ENCODE assay signal across 13 cellular contexts in the genomic region with DNA sequence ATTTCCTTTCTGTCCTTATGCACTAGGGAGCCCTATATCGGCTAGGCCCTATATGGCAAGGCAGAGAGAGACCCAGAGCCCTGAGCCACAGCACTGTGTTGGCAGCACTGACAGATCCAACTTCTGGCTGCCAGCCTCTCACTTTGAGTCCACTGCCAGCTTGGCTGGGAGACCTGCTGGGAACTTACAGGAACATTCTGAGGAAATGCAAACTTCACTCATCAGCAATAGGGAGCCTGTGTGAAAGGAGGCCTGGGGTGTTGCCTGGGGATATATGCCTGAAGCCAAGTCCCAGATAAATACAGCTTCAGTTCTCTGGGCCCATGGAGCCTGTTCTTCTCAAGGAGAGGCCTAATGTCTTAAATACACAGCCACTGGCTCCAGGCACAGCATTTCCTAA.
DNase-seq lines count a peak whose midpoint lies in the region; ATAC-seq and TF ChIP-seq lines count a peak whose summit lies in the region.
"Had no signal": no experiment of that assay in that cellular context is flagged by ENCODE, and none has a peak within 500 bp of the region (broad histone marks: within the 10 kb centered on the region; RNA-seq: fewer than 3 reads in every experiment).

No MANE protein-coding gene starts in this region.

- TF ChIP-seq POLR2A in transverse colon (IDR thresholded peaks at IDR 0.05), result no peak

- no peak overlapping the region for H2BK5ac ChIP-seq in neuronal stem cell (ENCODE audit: low read length)

- H3K14ac ChIP-seq in neuronal stem cell (ENCODE audit: low read length), result no peak overlapping the region

- H3K4me3 ChIP-seq in neuronal stem cell (ENCODE audit: low read length in 2 of 2), result no peak overlapping the region
- no peak overlapping the region for H3K4me3 ChIP-seq in transverse colon

- H2BK15ac ChIP-seq in neuronal stem cell (ENCODE audit: low read length), result no peak overlapping the region

- no peaks in the 10 kb centered on the region for H3K79me1 ChIP-seq in neuronal stem cell (ENCODE audit: low read depth, low read length)

- H3K4me1 Mint-ChIP-seq in WTC11, result peaks cover 9% of the 10 kb centered on the region; the same call in 1 of the 2 replicates
- H3K4me1 Mint-ChIP-seq: CD4-positive, CD25-positive, alpha-beta regulatory T cell had no signal

- TF ChIP-seq EP300 in transverse colon (IDR thresholded peaks at IDR 0.05; ENCODE audit: low read depth), result no peak

- no peaks in the 10 kb centered on the region for H3K36me3 ChIP-seq in neuronal stem cell (replicated peaks in 1 of 2; ENCODE audit: control insufficient read depth in 2 of 2, insufficient read depth in 2 of 2, low read length in 2 of 2)
- H3K36me3 ChIP-seq in transverse colon, result no peaks in the 10 kb centered on the region

- no peaks in the 10 kb centered on the region for H3K27me3 ChIP-seq in neuronal stem cell (ENCODE audit: control insufficient read depth in 3 of 3, insufficient read depth in 3 of 3, low read depth in 1 of 3, low read length in 3 of 3)
- no peaks in the 10 kb centered on the region for H3K27me3 ChIP-seq in transverse colon

- TF ChIP-seq CTCF in WTC11 (IDR thresholded peaks at IDR 0.05), result no peak
- no peak for TF ChIP-seq CTCF in transverse colon (IDR thresholded peaks at IDR 0.05)

- no peak overlapping the region for H2BK120ac ChIP-seq in neuronal stem cell (ENCODE audit: low read depth, low read length)

- no CpG with 5 or more reads among the region's 1 CpG for WGBS in neuronal stem cell (ENCODE audit: extremely low coverage in 2 of 2, insufficient read length in 2 of 2, insufficient replicate concordance in 1 of 2), 2 donors
- 100% methylated on average over 1 of the region's 1 CpG; no CpG with 5 or more reads in 1 of the 2 donors for WGBS in transverse colon (ENCODE audit: low coverage in 1 of 2), 2 donors

- no peak overlapping the region for H3K23ac ChIP-seq in neuronal stem cell (ENCODE audit: low read depth, low read length, poor library complexity)

- H3K9ac ChIP-seq in neuronal stem cell (ENCODE audit: low read depth, low read length, poor library complexity), result no peak overlapping the region

- H4K91ac ChIP-seq in neuronal stem cell (ENCODE audit: low read depth, low read length, poor library complexity), result no peak overlapping the region

- H3K9me3 ChIP-seq in neuronal stem cell (replicated peaks in 1 of 2; ENCODE audit: control insufficient read depth in 2 of 2, insufficient read depth in 1 of 2, low read depth in 1 of 2, low read length in 2 of 2) (no peaks in the 10 kb centered on the region), transverse colon (no peaks in the 10 kb centered on the region)

- no peak overlapping the region for H2BK12ac ChIP-seq in neuronal stem cell (ENCODE audit: low read length)

- H3K9me3 Mint-ChIP-seq in WTC11, result no peaks in the 10 kb centered on the region
- H3K9me3 Mint-ChIP-seq: CD4-positive, CD25-positive, alpha-beta regulatory T cell had no signal

- H3K36me3 Mint-ChIP-seq in WTC11, result no peaks in the 10 kb centered on the region
- H3K36me3 Mint-ChIP-seq: CD4-positive, CD25-positive, alpha-beta regulatory T cell had no signal

- peaks cover 5% of the 10 kb centered on the region for H3K27me3 Mint-ChIP-seq in WTC11 (ENCODE audit: low read depth)

- H2AK5ac ChIP-seq in neuronal stem cell (ENCODE audit: low read depth, low read length), result no peak overlapping the region

- no peak overlapping the region for H3K4me2 ChIP-seq in neuronal stem cell (ENCODE audit: insufficient read depth, low read length, poor library complexity, severe bottlenecking)

- no peak overlapping the region for H3K18ac ChIP-seq in neuronal stem cell (ENCODE audit: low read length)

- no peak overlapping the region for H3K4me3 Mint-ChIP-seq in WTC11
- H3K4me3 Mint-ChIP-seq: CD4-positive, CD25-positive, alpha-beta regulatory T cell had no signal

- H3K27ac ChIP-seq in neuronal stem cell (replicated peaks; ENCODE audit: low read length) (no peak overlapping the region), transverse colon (peak overlapping the region; percentile 39 to 48 (median 40))

- no peaks in the 10 kb centered on the region for H3K4me1 ChIP-seq in neuronal stem cell (ENCODE audit: control insufficient read depth in 2 of 2, insufficient read depth in 1 of 2, low read depth in 1 of 2, low read length in 2 of 2)
- peaks cover 0 to 10% (median 3%) of the 10 kb centered on the region in 4 donors for H3K4me1 ChIP-seq in transverse colon

- intact Hi-C loops in Right ventricle myocardium superior (cut with DNase I), result no loop called here
- intact Hi-C loops in transverse colon (cut with DNase I; ENCODE audit: low total_unique reads), result no loop called here

- CTCF ChIA-PET in WTC11 (lab: Charles Lee), result interaction anchor here (0.6 to 1.9 kb wide), 5 partner anchors 52 to 163 kb away, joined by 3 to 7 read pairs (median 3); no protein-coding TSS in a partner anchor

- in situ Hi-C loops in transverse colon (cut with MboI; ENCODE audit: low pct_ligation_motif_present in 1 of 4, low pct_unique_long_range_greater_than_20kb in 1 of 4, low sequenced_read_pairs in 3 of 4), result no loop called here

- no peak overlapping the region for H2AFZ ChIP-seq in neuronal stem cell (ENCODE audit: low read length)

- ATAC-seq in WTC11 (peak; percentile 88), Right ventricle myocardium superior (ENCODE audit: poor library complexity) (peak; percentile 96)

- peak overlapping the region; percentile 39 for H3K4ac ChIP-seq in neuronal stem cell (ENCODE audit: low read length)

- POLR2A ChIA-PET in WTC11 (lab: Charles Lee), result no interaction called here

- H3K27ac Mint-ChIP-seq in WTC11, result no peak overlapping the region

- no peak overlapping the region for H4K8ac ChIP-seq in neuronal stem cell (ENCODE audit: low read depth, low read length)

- DNase-seq in WTC11 (ENCODE audit: low spot score), result no peak
- DNase-seq in Right ventricle myocardium superior, result peak; percentile 70
- DNase-seq in neuronal stem cell (ENCODE audit: low spot score), result no peak
- peak; percentile 24 for DNase-seq in transverse colon
- no peak for DNase-seq in GM03348 (ENCODE audit: low spot score)
- DNase-seq in NCI-H345 treated with DMSO at 0.1 percent for 48 hours (lab: John Stamatoyannopoulos, UW; ENCODE audit: unreplicated experiment), result no peak
- no peak for DNase-seq in NCI-H1436 treated with DMSO at 0.1 percent for 48 hours (lab: John Stamatoyannopoulos, UW)
- DNase-seq: activated naive CD4-positive, alpha-beta T cell treated with anti-CD3 and anti-CD28 coated beads, Interleukin-2, amount 50 U/mL, for 16 hours; CD4-positive, CD25-positive, alpha-beta regulatory T cell; KG1; NCI-H524 treated with DMSO at 0.1 percent for 48 hours; SIG-M5; stimulated activated CD4-positive, alpha-beta T cell treated with anti-CD3 and anti-CD28 coated beads, Interleukin-2, amount 100 ng/mL, for 48 hours had no signal

TF ChIP-seq in WTC11, 78 proteins besides CTCF, POLR2A, EP300 and RAD21:
- no peak for TF ChIP-seq RORB (CRISPR knock-in tag; IDR thresholded peaks at IDR 0.05)

Comparison
In these comparisons a context has a peak if more than half of its experiments do, and no peak if none do; other contexts are left out.
1. DNase-seq: peak in Right ventricle myocardium superior (single experiment) and transverse colon (single experiment); none in WTC11 (single experiment), neuronal stem cell (single experiment), GM03348 (single experiment), NCI-H345 treated with DMSO at 0.1 percent for 48 hours (single experiment) and NCI-H1436 treated with DMSO at 0.1 percent for 48 hours (single experiment).